In the genomic region with DNA sequence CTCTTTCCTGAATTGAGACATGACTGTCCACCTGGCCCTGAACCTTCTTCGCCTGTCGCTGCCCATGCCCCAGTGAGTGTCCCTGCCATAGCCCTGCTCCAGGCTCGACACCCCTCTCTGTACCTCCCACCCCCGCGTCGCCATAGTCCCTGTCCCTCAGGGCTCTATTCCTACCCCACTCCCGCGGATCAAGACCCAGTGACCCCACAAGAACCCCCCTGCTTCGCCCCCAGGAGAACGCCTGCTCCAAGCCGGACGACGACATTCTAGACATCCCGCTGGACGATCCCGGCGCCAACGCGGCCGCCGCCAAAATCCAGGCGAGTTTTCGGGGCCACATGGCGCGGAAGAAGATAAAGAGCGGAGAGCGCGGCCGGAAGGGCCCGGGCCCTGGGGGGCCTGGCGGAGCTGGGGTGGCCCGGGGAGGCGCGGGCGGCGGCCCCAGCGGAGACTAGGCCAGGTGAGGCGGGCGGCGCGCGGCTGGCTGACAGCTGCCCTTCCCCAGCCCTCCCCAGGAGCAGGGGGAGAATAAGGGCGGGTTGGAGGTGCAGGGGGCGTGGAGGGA, we compare ENCODE assay signal across 9 cellular contexts. TPM values are rescaled to one million over a fixed set of nuclear protein-coding genes. Genes with fewer than 3 reads are reported as not detected.
DNase-seq lines count a peak whose midpoint lies in the region; ATAC-seq and TF ChIP-seq lines count a peak whose summit lies in the region.
"Had no signal": no experiment of that assay in that cellular context is flagged by ENCODE, and none has a peak within 500 bp of the region (broad histone marks: within the 10 kb centered on the region; RNA-seq: fewer than 3 reads in every experiment).

No MANE protein-coding gene starts in this region.

- H3K4me2 ChIP-seq in hepatocyte, result peak overlapping the region; percentile 92

- 6% methylated on average over 26 of the region's 44 CpGs for WGBS in hepatocyte (ENCODE audit: low lambda C conversion rate, missing lambda C conversion rate)

- H3K4me1 Mint-ChIP-seq in activated CD4-positive, alpha-beta memory T cell treated with anti-CD3 and anti-CD28 coated beads for 36 hours (ENCODE audit: low read depth), result peaks cover 11% of the 10 kb centered on the region

- H3K9me2 ChIP-seq in hepatocyte (replicated peaks; ENCODE audit: insufficient read depth), result no peaks in the 10 kb centered on the region

- H3K27ac Mint-ChIP-seq in activated CD4-positive, alpha-beta memory T cell treated with anti-CD3 and anti-CD28 coated beads for 36 hours, result no peak overlapping the region

- peaks cover 1% of the 10 kb centered on the region for H3K27me3 Mint-ChIP-seq in activated CD4-positive, alpha-beta memory T cell treated with anti-CD3 and anti-CD28 coated beads for 36 hours

- H3K79me2 ChIP-seq in hepatocyte, result no peaks in the 10 kb centered on the region

- peak overlapping the region; percentile 46 for H3K4me3 Mint-ChIP-seq in activated CD4-positive, alpha-beta memory T cell treated with anti-CD3 and anti-CD28 coated beads for 36 hours

- CTCF ChIA-PET in activated CD4-positive, alpha-beta memory T cell treated with anti-CD3 and anti-CD28 coated beads for 36 hours (lab: Charles Lee), result interaction anchor here (0.6 to 8.3 kb wide), 9 partner anchors 9 to 131 kb away, joined by 3 to 107 read pairs (median 5); partner anchors contain the start of genes ESAM, SIAE and SPA17

- DNase-seq in H7, result no peak
- DNase-seq in activated CD4-positive, alpha-beta memory T cell treated with anti-CD3 and anti-CD28 coated beads for 36 hours, result no peak
- DNase-seq in hepatocyte (ENCODE audit: low spot score), result no peak
- DNase-seq in skeletal muscle cell (ENCODE audit: low read depth), result no peak
- DNase-seq in BE2C, result no peak
- DNase-seq: NCI-H1930 had no signal

- POLR2A ChIA-PET in activated CD4-positive, alpha-beta memory T cell treated with anti-CD3 and anti-CD28 coated beads for 36 hours (lab: Charles Lee), result interaction anchor here (1.9 to 2.0 kb wide), 2 partner anchors 55 to 72 kb away, joined by 9 read pairs; partner anchors contain the start of genes MSANTD2, SIAE and SPA17

- ATAC-seq in HG02763 (IDR thresholded peaks at IDR 0.05; ENCODE audit: unreplicated experiment) (no peak), GM19467 (IDR thresholded peaks at IDR 0.05; ENCODE audit: unreplicated experiment) (no peak)

- no peaks in the 10 kb centered on the region for H3K9me3 Mint-ChIP-seq in activated CD4-positive, alpha-beta memory T cell treated with anti-CD3 and anti-CD28 coated beads for 36 hours

- H3K36me3 ChIP-seq in H7 (replicated peaks; ENCODE audit: control insufficient read depth, insufficient read depth, low read length), result no peaks in the 10 kb centered on the region
- H3K36me3 ChIP-seq in hepatocyte (replicated peaks; ENCODE audit: insufficient read depth, low read depth), result no peaks in the 10 kb centered on the region
- H3K36me3 ChIP-seq in BE2C, result no peaks in the 10 kb centered on the region
- H3K36me3 ChIP-seq: right atrium auricular region had no signal

- peak overlapping the region; percentile 67 for H2AFZ ChIP-seq in hepatocyte

- H3K27me3 ChIP-seq in H7 (ENCODE audit: control insufficient read depth, insufficient read depth, low read length), result peaks cover 95% of the 10 kb centered on the region
- peaks cover 94% of the 10 kb centered on the region for H3K27me3 ChIP-seq in hepatocyte
- H3K27me3 ChIP-seq in BE2C, result peaks cover 41% of the 10 kb centered on the region

- no peak for TF ChIP-seq CTCF in hepatocyte (IDR thresholded peaks at IDR 0.05; ENCODE audit: poor library complexity)
- TF ChIP-seq CTCF in BE2C (IDR thresholded peaks at IDR 0.05; ENCODE audit: low read depth, low read length), result no peak

- peaks cover 1% of the 10 kb centered on the region for H3K36me3 Mint-ChIP-seq in activated CD4-positive, alpha-beta memory T cell treated with anti-CD3 and anti-CD28 coated beads for 36 hours

- H3K27ac ChIP-seq in hepatocyte, result no peak overlapping the region

- intact Hi-C loops in activated CD4-positive, alpha-beta memory T cell treated with anti-CD3 and anti-CD28 coated beads for 36 hours (cut with micrococcal nuclease), result loop anchor here (5.0 kb wide), 3 partner anchors 122 to 767 kb away; partner anchors contain the start of genes CCDC15 and ROBO3

- H3K4me1 ChIP-seq in hepatocyte (ENCODE audit: insufficient read depth), result peaks cover 7% of the 10 kb centered on the region
- no peaks in the 10 kb centered on the region for H3K4me1 ChIP-seq in BE2C

- H3K4me3 ChIP-seq in H7 (ENCODE audit: insufficient read depth, low read depth, low read length) (peak overlapping the region; percentile 43; the same call in 1 of the 2 replicates), hepatocyte (no peak overlapping the region), skeletal muscle cell (ENCODE audit: low read depth, low read length) (peak overlapping the region; percentile 59), BE2C (ENCODE audit: low read depth, low read length) (no peak overlapping the region)

- H3K9me3 ChIP-seq in hepatocyte (ENCODE audit: low read depth), result no peaks in the 10 kb centered on the region
- no peaks in the 10 kb centered on the region for H3K9me3 ChIP-seq in BE2C
- H3K9me3 ChIP-seq: right atrium auricular region had no signal

- no peaks in the 10 kb centered on the region for H4K20me1 ChIP-seq in hepatocyte (ENCODE audit: insufficient read depth, poor library complexity, severe bottlenecking)

RNA-seq across cellular contexts. Expression of gene NRGN, which starts 5.6 kb away (rescaled TPM):
- 0.80 and 0.85 TPM in 2 replicates for total RNA-seq in H7 (2014; rRNA removed; shearing (Covaris generic))
- 10 to 100 TPM; 15.3 to 17.0 TPM for total RNA-seq in activated CD4-positive, alpha-beta memory T cell treated with anti-CD3 and anti-CD28 coated beads for 36 hours
- not detected in 2 replicates for total RNA-seq in hepatocyte
- polyA plus RNA-seq in hepatocyte, result 1.1 and 1.2 TPM in 2 replicates
- 55.6 TPM for polyA plus RNA-seq in BE2C (2012; ENCODE audit: insufficient read depth, insufficient read length, low read depth)

RNA-seq across cellular contexts. Expression of gene VSIG2, which starts 6.7 kb away (rescaled TPM):
- 0.48 and 0.90 TPM in 2 replicates for total RNA-seq in H7 (2014; rRNA removed; shearing (Covaris generic))
- total RNA-seq in activated CD4-positive, alpha-beta memory T cell treated with anti-CD3 and anti-CD28 coated beads for 36 hours, result under 1 TPM; 0.31 to 0.34 TPM
- 22.6 and 22.9 TPM in 2 replicates for total RNA-seq in hepatocyte
- polyA plus RNA-seq in hepatocyte, result 34.3 and 38.9 TPM in 2 replicates
- polyA plus RNA-seq in BE2C (2012; ENCODE audit: insufficient read depth, insufficient read length, low read depth), result 0.74 TPM

RNA-seq across cellular contexts. Expression of gene ESAM, which starts 16.7 kb away (rescaled TPM):
- total RNA-seq in H7 (2014; rRNA removed; shearing (Covaris generic)), result 0.38 and 0.85 TPM in 2 replicates
- under 1 TPM; 0.64 to 0.75 TPM for total RNA-seq in activated CD4-positive, alpha-beta memory T cell treated with anti-CD3 and anti-CD28 coated beads for 36 hours
- 2.0 and 3.6 TPM in 2 replicates for total RNA-seq in hepatocyte
- 3.9 and 7.9 TPM in 2 replicates for polyA plus RNA-seq in hepatocyte
- polyA plus RNA-seq in BE2C (2012; ENCODE audit: insufficient read depth, insufficient read length, low read depth), result 6.5 TPM

RNA-seq across cellular contexts. Expression of gene MSANTD2, which starts 54.9 kb away (rescaled TPM):
- total RNA-seq in H7 (2014; rRNA removed; shearing (Covaris generic)), result 10.3 and 18.3 TPM in 2 replicates
- total RNA-seq in activated CD4-positive, alpha-beta memory T cell treated with anti-CD3 and anti-CD28 coated beads for 36 hours, result 1 to 10 TPM; 6.1 to 6.4 TPM
- total RNA-seq in hepatocyte, result 14.9 and 18.3 TPM in 2 replicates
- polyA plus RNA-seq in hepatocyte, result 10.8 and 11.2 TPM in 2 replicates
- 13.4 TPM for polyA plus RNA-seq in BE2C (2012; ENCODE audit: insufficient read depth, insufficient read length, low read depth)

Comparison
In these comparisons a context has a peak if more than half of its experiments do, and no peak if none do; other contexts are left out.
1. H3K4me3 ChIP-seq: peak in H7 (single experiment) and skeletal muscle cell (single experiment); none in hepatocyte (single experiment) and BE2C (single experiment).
2. RNA of gene VSIG2, which starts 6.7 kb away (total RNA-seq): 22.6 to 22.9 TPM in hepatocyte; 0.48 to 0.90 TPM in H7 and 0.31 to 0.34 TPM in activated CD4-positive, alpha-beta memory T cell treated with anti-CD3 and anti-CD28 coated beads for 36 hours; every median in the first group is over 10 times any median in the second.